ENCODE assay signal across 3 cellular contexts in the genomic region with DNA sequence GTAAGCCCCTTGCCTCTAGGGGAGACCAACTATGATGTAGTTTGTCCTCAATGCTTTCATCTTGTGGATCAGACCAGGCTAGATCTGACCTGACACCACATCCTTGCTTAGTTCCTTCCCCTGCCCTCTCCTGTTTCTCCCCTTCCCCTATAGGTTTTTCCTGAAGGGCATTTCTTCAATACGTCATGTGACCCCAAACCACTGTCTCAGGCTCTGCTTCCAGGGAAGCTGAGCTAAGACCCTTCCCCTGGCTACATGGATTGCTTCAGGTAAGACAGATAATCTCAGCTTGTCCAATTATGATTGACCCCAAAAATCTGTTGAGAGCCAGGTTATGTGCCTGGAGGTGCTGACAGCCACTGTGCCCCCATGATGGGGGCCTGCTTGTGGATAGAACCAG.
TF ChIP-seq lines count a peak whose summit lies in the region.

No MANE protein-coding gene starts in this region.

TF ChIP-seq in GM23338, 12 proteins besides CTCF, POLR2A, EP300 and RAD21:
- TF ChIP-seq ZNF331 (CRISPR knock-in tag; IDR thresholded peaks at IDR 0.05; ENCODE audit: low read depth) (no peak), ZNF114 (CRISPR knock-in tag; IDR thresholded peaks at IDR 0.05) (no peak)

TF ChIP-seq in WTC11, 78 proteins besides CTCF, POLR2A, EP300 and RAD21:
- TF ChIP-seq SMAD3 (CRISPR knock-in tag; IDR thresholded peaks at IDR 0.05; ENCODE audit: borderline replicate concordance) (no peak), NR1H2 (CRISPR knock-in tag; IDR thresholded peaks at IDR 0.05) (no peak)
- TF ChIP-seq, protein P1, sequence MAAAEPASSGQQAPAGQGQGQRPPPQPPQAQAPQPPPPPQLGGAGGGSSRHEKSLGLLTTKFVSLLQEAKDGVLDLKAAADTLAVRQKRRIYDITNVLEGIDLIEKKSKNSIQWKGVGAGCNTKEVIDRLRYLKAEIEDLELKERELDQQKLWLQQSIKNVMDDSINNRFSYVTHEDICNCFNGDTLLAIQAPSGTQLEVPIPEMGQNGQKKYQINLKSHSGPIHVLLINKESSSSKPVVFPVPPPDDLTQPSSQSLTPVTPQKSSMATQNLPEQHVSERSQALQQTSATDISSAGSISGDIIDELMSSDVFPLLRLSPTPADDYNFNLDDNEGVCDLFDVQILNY (CRISPR knock-in tag; IDR thresholded peaks at IDR 0.05) = no peak
- TF ChIP-seq, protein P2, sequence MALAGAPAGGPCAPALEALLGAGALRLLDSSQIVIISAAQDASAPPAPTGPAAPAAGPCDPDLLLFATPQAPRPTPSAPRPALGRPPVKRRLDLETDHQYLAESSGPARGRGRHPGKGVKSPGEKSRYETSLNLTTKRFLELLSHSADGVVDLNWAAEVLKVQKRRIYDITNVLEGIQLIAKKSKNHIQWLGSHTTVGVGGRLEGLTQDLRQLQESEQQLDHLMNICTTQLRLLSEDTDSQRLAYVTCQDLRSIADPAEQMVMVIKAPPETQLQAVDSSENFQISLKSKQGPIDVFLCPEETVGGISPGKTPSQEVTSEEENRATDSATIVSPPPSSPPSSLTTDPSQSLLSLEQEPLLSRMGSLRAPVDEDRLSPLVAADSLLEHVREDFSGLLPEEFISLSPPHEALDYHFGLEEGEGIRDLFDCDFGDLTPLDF (CRISPR knock-in tag; IDR thresholded peaks at IDR 0.05) = no peak
- TF ChIP-seq, protein P3, sequence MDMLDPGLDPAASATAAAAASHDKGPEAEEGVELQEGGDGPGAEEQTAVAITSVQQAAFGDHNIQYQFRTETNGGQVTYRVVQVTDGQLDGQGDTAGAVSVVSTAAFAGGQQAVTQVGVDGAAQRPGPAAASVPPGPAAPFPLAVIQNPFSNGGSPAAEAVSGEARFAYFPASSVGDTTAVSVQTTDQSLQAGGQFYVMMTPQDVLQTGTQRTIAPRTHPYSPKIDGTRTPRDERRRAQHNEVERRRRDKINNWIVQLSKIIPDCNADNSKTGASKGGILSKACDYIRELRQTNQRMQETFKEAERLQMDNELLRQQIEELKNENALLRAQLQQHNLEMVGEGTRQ (CRISPR knock-in tag; IDR thresholded peaks at IDR 0.05) = peak; percentile 61; the same call in 1 of the 2 replicates
- TF ChIP-seq, protein P4, sequence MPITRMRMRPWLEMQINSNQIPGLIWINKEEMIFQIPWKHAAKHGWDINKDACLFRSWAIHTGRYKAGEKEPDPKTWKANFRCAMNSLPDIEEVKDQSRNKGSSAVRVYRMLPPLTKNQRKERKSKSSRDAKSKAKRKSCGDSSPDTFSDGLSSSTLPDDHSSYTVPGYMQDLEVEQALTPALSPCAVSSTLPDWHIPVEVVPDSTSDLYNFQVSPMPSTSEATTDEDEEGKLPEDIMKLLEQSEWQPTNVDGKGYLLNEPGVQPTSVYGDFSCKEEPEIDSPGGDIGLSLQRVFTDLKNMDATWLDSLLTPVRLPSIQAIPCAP (CRISPR knock-in tag; IDR thresholded peaks at IDR 0.05) = no peak
- TF ChIP-seq, protein P5, sequence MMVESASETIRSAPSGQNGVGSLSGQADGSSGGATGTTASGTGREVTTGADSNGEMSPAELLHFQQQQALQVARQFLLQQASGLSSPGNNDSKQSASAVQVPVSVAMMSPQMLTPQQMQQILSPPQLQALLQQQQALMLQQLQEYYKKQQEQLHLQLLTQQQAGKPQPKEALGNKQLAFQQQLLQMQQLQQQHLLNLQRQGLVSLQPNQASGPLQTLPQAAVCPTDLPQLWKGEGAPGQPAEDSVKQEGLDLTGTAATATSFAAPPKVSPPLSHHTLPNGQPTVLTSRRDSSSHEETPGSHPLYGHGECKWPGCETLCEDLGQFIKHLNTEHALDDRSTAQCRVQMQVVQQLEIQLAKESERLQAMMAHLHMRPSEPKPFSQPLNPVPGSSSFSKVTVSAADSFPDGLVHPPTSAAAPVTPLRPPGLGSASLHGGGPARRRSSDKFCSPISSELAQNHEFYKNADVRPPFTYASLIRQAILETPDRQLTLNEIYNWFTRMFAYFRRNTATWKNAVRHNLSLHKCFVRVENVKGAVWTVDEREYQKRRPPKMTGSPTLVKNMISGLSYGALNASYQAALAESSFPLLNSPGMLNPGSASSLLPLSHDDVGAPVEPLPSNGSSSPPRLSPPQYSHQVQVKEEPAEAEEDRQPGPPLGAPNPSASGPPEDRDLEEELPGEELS (CRISPR knock-in tag; IDR thresholded peaks at IDR 0.05) = no peak

TF ChIP-seq in K562, 482 proteins besides CTCF, POLR2A, EP300 and RAD21:
- TF ChIP-seq RBM22 (IDR thresholded peaks at IDR 0.05; ENCODE audit: low read depth, low read length, poor library complexity, severe bottlenecking) = no peak
- TF ChIP-seq, protein P6, sequence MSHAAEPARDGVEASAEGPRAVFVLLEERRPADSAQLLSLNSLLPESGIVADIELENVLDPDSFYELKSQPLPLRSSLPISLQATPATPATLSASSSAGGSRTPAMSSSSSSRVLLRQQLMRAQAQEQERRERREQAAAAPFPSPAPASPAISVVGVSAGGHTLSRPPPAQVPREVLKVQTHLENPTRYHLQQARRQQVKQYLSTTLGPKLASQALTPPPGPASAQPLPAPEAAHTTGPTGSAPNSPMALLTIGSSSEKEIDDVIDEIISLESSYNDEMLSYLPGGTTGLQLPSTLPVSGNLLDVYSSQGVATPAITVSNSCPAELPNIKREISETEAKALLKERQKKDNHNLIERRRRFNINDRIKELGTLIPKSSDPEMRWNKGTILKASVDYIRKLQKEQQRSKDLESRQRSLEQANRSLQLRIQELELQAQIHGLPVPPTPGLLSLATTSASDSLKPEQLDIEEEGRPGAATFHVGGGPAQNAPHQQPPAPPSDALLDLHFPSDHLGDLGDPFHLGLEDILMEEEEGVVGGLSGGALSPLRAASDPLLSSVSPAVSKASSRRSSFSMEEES (CRISPR knock-in tag; IDR thresholded peaks at IDR 0.05) = peak; percentile 18; the same call in 1 of the 2 replicates
TF ChIP-seq in K562: peak in this region for 1.
